37 cellular contexts compared by ENCODE assay signal in the genomic region with DNA sequence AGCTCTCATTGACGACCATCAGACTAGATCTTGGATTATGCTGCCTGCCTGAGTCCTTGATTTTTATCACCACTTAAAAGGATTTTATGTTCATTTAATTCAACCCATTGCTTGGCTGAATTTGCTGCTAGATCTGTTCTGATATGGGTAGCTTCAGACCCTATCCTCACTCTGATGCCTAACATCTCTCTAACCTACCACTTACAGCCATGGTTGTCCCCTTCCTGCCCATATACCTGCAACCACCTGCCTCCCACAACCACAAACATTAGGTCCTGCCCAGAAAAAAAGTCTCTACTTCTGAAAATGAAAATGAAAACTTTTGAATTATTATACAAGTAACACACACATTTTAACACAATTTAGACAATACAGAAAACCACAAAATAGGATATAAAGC.
"Had no signal": no experiment of that assay in that cellular context is flagged by ENCODE, and none has a peak within 500 bp of the region (broad histone marks: within the 10 kb centered on the region; RNA-seq: fewer than 3 reads in every experiment).

No MANE protein-coding gene starts in this region.

- H3K4me1 Mint-ChIP-seq: activated naive CD4-positive, alpha-beta T cell treated with anti-CD3 and anti-CD28 coated beads, Interleukin-2, amount 50 U/mL, for 24 hours; activated T-helper 17 cell treated with anti-CD3 and anti-CD28 coated beads, Interleukin-2, amount 50 U/mL, for 72 hours; brain; central memory CD8-positive, alpha-beta T cell had no signal

- DNase-seq: activated effector memory CD4-positive, alpha-beta T cell treated with anti-CD3 and anti-CD28 coated beads, Interleukin-2, amount 50 U/mL, for 16 hours; activated effector memory CD4-positive, alpha-beta T cell treated with Interleukin-2 at 50 U/mL for 16 hours; activated gamma-delta T cell; activated gamma-delta T cell treated with Interleukin-2 at 50 U/mL for 16 hours; activated naive CD4-positive, alpha-beta T cell; activated naive CD4-positive, alpha-beta T cell treated with anti-CD3 and anti-CD28 coated beads for 36 hours; activated naive CD4-positive, alpha-beta T cell treated with anti-CD3 and anti-CD28 coated beads, Interleukin-2, amount 10 ng/mL, durations not matched to agents 7 days and 5 days; activated naive CD4-positive, alpha-beta T cell treated with anti-CD3 and anti-CD28 coated beads, Interleukin-2, amount 50 U/mL, for 16 hours; activated naive CD4-positive, alpha-beta T cell treated with Interleukin-2 at 50 U/mL for 16 hours; activated naive CD8-positive, alpha-beta T cell treated with anti-CD3 and anti-CD28 coated beads for 36 hours; activated naive CD8-positive, alpha-beta T cell treated with anti-CD3 and anti-CD28 coated beads, Interleukin-2, amount 10 ng/mL, durations not matched to agents 7 days and 5 days; activated T-cell treated with anti-CD3 and anti-CD28 coated beads, Interleukin-2, amount 50 U/mL, for 1 hour; activated T-cell treated with anti-CD3 and anti-CD28 coated beads, Interleukin-2, amount 50 U/mL, for 24 hours; activated T-cell treated with anti-CD3 and anti-CD28 coated beads, Interleukin-2, amount 50 U/mL, for 4 hours; activated T-cell treated with anti-CD3 and anti-CD28 coated beads, Interleukin-2, amount 50 U/mL, for 48 hours; activated T-cell treated with anti-CD3 and anti-CD28 coated beads, Interleukin-2, amount 50 U/mL, for 72 hours; adrenal gland; amniotic stem cell; amygdala; anterior cingulate cortex; aorta; body of pancreas; brain microvascular endothelial cell; caudate nucleus; central memory CD4-positive, alpha-beta T cell; cerebellar nuclear complex had no signal

- H3K36me3 ChIP-seq: adrenal gland, ascending aorta, brain microvascular endothelial cell, breast epithelium, cardiac muscle cell had no signal

- H3K4me3 ChIP-seq: adrenal gland, ascending aorta, body of pancreas, breast epithelium, cardiac muscle cell had no signal

- H3K4me3 Mint-ChIP-seq: activated naive CD4-positive, alpha-beta T cell treated with anti-CD3 and anti-CD28 coated beads for 36 hours; activated naive CD4-positive, alpha-beta T cell treated with anti-CD3 and anti-CD28 coated beads, Interleukin-2, amount 10 ng/mL, durations not matched to agents 7 days and 5 days; activated naive CD4-positive, alpha-beta T cell treated with anti-CD3 and anti-CD28 coated beads, Interleukin-2, amount 50 U/mL, for 24 hours; activated naive CD8-positive, alpha-beta T cell; activated naive CD8-positive, alpha-beta T cell treated with anti-CD3 and anti-CD28 coated beads for 36 hours; activated naive CD8-positive, alpha-beta T cell treated with anti-CD3 and anti-CD28 coated beads, Interleukin-2, amount 10 ng/mL, durations not matched to agents 7 days and 5 days; activated T-cell treated with anti-CD3 and anti-CD28 coated beads, Interleukin-2, amount 50 U/mL, for 24 hours; activated T-cell treated with anti-CD3 and anti-CD28 coated beads, Interleukin-2, amount 50 U/mL, for 4 hours; activated T-cell treated with anti-CD3 and anti-CD28 coated beads, Interleukin-2, amount 50 U/mL, for 72 hours; activated T-helper 1 cell treated with anti-CD3 and anti-CD28 coated beads, Interleukin-12 subunit alpha, Interleukin-12 subunit beta, Interleukin-2, Interleukin-4 antibody, amounts not matched to agents 30 ng/mL and 10 ng/mL and 1 ng/mL, durations not matched to agents 14 hours and 24 hours and 36 hours; activated T-helper 17 cell treated with anti-CD3 and anti-CD28 coated beads, Interleukin-2, amount 50 U/mL, for 72 hours; brain; central memory CD8-positive, alpha-beta T cell had no signal

- H3K9me3 Mint-ChIP-seq: activated naive CD4-positive, alpha-beta T cell treated with anti-CD3 and anti-CD28 coated beads for 36 hours; activated naive CD4-positive, alpha-beta T cell treated with anti-CD3 and anti-CD28 coated beads, Interleukin-2, amount 10 ng/mL, durations not matched to agents 7 days and 5 days; activated naive CD4-positive, alpha-beta T cell treated with anti-CD3 and anti-CD28 coated beads, Interleukin-2, amount 50 U/mL, for 24 hours; activated naive CD4-positive, alpha-beta T cell treated with anti-CD3 and anti-CD28 coated beads, Interleukin-2, amount 50 U/mL, for 72 hours; activated naive CD8-positive, alpha-beta T cell treated with anti-CD3 and anti-CD28 coated beads for 36 hours; activated naive CD8-positive, alpha-beta T cell treated with anti-CD3 and anti-CD28 coated beads, Interleukin-2, amount 10 ng/mL, durations not matched to agents 7 days and 5 days; activated T-cell treated with anti-CD3 and anti-CD28 coated beads, Interleukin-2, amount 50 U/mL, for 24 hours; activated T-cell treated with anti-CD3 and anti-CD28 coated beads, Interleukin-2, amount 50 U/mL, for 4 hours; activated T-cell treated with anti-CD3 and anti-CD28 coated beads, Interleukin-2, amount 50 U/mL, for 72 hours; activated T-helper 1 cell treated with anti-CD3 and anti-CD28 coated beads, Interleukin-12 subunit alpha, Interleukin-12 subunit beta, Interleukin-2, Interleukin-4 antibody, amounts not matched to agents 30 ng/mL and 10 ng/mL and 1 ng/mL, durations not matched to agents 14 hours and 24 hours and 36 hours; activated T-helper 17 cell treated with anti-CD3 and anti-CD28 coated beads, Interleukin-2, amount 50 U/mL, for 72 hours; activated T-helper 2 cell treated with anti-CD3 and anti-CD28 coated beads, Interferon-gamma antibody, Interleukin-2, Interleukin-4, amounts not matched to agents 10 μg/mL and 5 μg/mL and 100 μg/mL, durations not matched to agents 14 hours and 24 hours and 36 hours; central memory CD8-positive, alpha-beta T cell had no signal

- ATAC-seq: activated naive CD4-positive, alpha-beta T cell treated with anti-CD3 and anti-CD28 coated beads, Interleukin-2, amount 50 U/mL, for 72 hours; activated T-cell treated with anti-CD3 and anti-CD28 coated beads, Interleukin-2, amount 50 U/mL, for 4 hours; activated T-cell treated with anti-CD3 and anti-CD28 coated beads, Interleukin-2, amount 50 U/mL, for 72 hours; activated T-helper 17 cell treated with anti-CD3 and anti-CD28 coated beads, Interleukin-2, amount 50 U/mL, for 72 hours; body of pancreas had no signal

- H3K27ac ChIP-seq: adrenal gland, ascending aorta, body of pancreas, brain microvascular endothelial cell, breast epithelium, cardiac muscle cell had no signal

- H3K27me3 ChIP-seq: ascending aorta, body of pancreas, brain microvascular endothelial cell, breast epithelium, cardiac muscle cell had no signal

- H3K4me1 ChIP-seq: adrenal gland, ascending aorta, body of pancreas, breast epithelium had no signal

- H3K36me3 Mint-ChIP-seq: activated naive CD4-positive, alpha-beta T cell treated with anti-CD3 and anti-CD28 coated beads, Interleukin-2, amount 10 ng/mL, durations not matched to agents 7 days and 5 days; activated naive CD4-positive, alpha-beta T cell treated with anti-CD3 and anti-CD28 coated beads, Interleukin-2, amount 50 U/mL, for 24 hours; activated naive CD4-positive, alpha-beta T cell treated with anti-CD3 and anti-CD28 coated beads, Interleukin-2, amount 50 U/mL, for 72 hours; activated naive CD8-positive, alpha-beta T cell; activated naive CD8-positive, alpha-beta T cell treated with anti-CD3 and anti-CD28 coated beads for 36 hours; activated naive CD8-positive, alpha-beta T cell treated with anti-CD3 and anti-CD28 coated beads, Interleukin-2, amount 10 ng/mL, durations not matched to agents 7 days and 5 days; brain had no signal

- H3K27me3 Mint-ChIP-seq: activated naive CD4-positive, alpha-beta T cell treated with anti-CD3 and anti-CD28 coated beads, Interleukin-2, amount 10 ng/mL, durations not matched to agents 7 days and 5 days; activated naive CD4-positive, alpha-beta T cell treated with anti-CD3 and anti-CD28 coated beads, Interleukin-2, amount 50 U/mL, for 24 hours had no signal

- H3K27ac Mint-ChIP-seq: activated naive CD4-positive, alpha-beta T cell treated with anti-CD3 and anti-CD28 coated beads for 36 hours; activated naive CD4-positive, alpha-beta T cell treated with anti-CD3 and anti-CD28 coated beads, Interleukin-2, amount 10 ng/mL, durations not matched to agents 7 days and 5 days; activated naive CD4-positive, alpha-beta T cell treated with anti-CD3 and anti-CD28 coated beads, Interleukin-2, amount 50 U/mL, for 24 hours; activated naive CD4-positive, alpha-beta T cell treated with anti-CD3 and anti-CD28 coated beads, Interleukin-2, amount 50 U/mL, for 72 hours; activated naive CD8-positive, alpha-beta T cell; activated naive CD8-positive, alpha-beta T cell treated with anti-CD3 and anti-CD28 coated beads for 36 hours; activated naive CD8-positive, alpha-beta T cell treated with anti-CD3 and anti-CD28 coated beads, Interleukin-2, amount 10 ng/mL, durations not matched to agents 7 days and 5 days; activated T-cell treated with anti-CD3 and anti-CD28 coated beads, Interleukin-2, amount 50 U/mL, for 24 hours; activated T-cell treated with anti-CD3 and anti-CD28 coated beads, Interleukin-2, amount 50 U/mL, for 72 hours; activated T-helper 1 cell treated with anti-CD3 and anti-CD28 coated beads, Interleukin-12 subunit alpha, Interleukin-12 subunit beta, Interleukin-2, Interleukin-4 antibody, amounts not matched to agents 30 ng/mL and 10 ng/mL and 1 ng/mL, durations not matched to agents 14 hours and 24 hours and 36 hours; activated T-helper 17 cell treated with anti-CD3 and anti-CD28 coated beads, Interleukin-2, amount 50 U/mL, for 72 hours; activated T-helper 2 cell treated with anti-CD3 and anti-CD28 coated beads, Interferon-gamma antibody, Interleukin-2, Interleukin-4, amounts not matched to agents 10 μg/mL and 5 μg/mL and 100 μg/mL, durations not matched to agents 14 hours and 24 hours and 36 hours; brain had no signal

- H3K9me3 ChIP-seq: adrenal gland, ascending aorta, body of pancreas, breast epithelium had no signal
